Comparison of ENCODE assay signal across 32 cellular contexts in genomic region chr7:151960449-151960848, GRCh38. TPM values are rescaled to one million over a fixed set of nuclear protein-coding genes. Genes with fewer than 3 reads are reported as not detected.
"Had no signal": no experiment of that assay in that cellular context is flagged by ENCODE, and none has a peak within 500 bp of the region (broad histone marks: within the 10 kb centered on the region; RNA-seq: fewer than 3 reads in every experiment).

No MANE protein-coding gene starts in this region.

- FAIRE-seq: urothelium cell line had no signal

- H3K4me1 ChIP-seq: stomach, testis, thyroid gland, tibial artery, transverse colon, upper lobe of left lung, upper lobe of right lung, uterus, vagina had no signal

- ATAC-seq: stimulated activated effector memory CD8-positive, alpha-beta T cell treated with anti-CD3 and anti-CD28 coated beads, Interleukin-12 subunit alpha, Interleukin-12 subunit beta, amount 100 ng/mL, for 72 hours; stimulated activated memory B cell treated with anti-CD40 and anti-IgM and Interleukin-4, amounts not matched to agents 10 μg/mL and 1 μg/mL and 100 μg/mL, for 72 hours; stimulated activated naive CD8-positive, alpha-beta T cell treated with anti-CD3 and anti-CD28 coated beads, Interleukin-15, amount 100 ng/mL, for 72 hours; stimulated activated naive CD8-positive, alpha-beta T cell treated with anti-CD3 and anti-CD28 coated beads, Interleukin-15, Interleukin-2, amounts not matched to agents 100 U/mL and 50 U/mL, for 24 hours; upper lobe of right lung had no signal

- H3K27ac ChIP-seq: stomach, suprapubic skin, testis, thoracic aorta, thyroid gland, tibial artery, tibial nerve, transverse colon, upper lobe of left lung, upper lobe of right lung, uterus, vagina had no signal

- H3K27me3 ChIP-seq: stomach, suprapubic skin, testis, thyroid gland, tibial nerve, transverse colon, upper lobe of left lung, upper lobe of right lung, uterus, vagina had no signal

- H3K4me1 Mint-ChIP-seq: stimulated activated effector memory CD8-positive, alpha-beta T cell treated with anti-CD3 and anti-CD28 coated beads, Interleukin-12 subunit alpha, Interleukin-12 subunit beta, amount 100 ng/mL, for 72 hours; stimulated activated naive CD8-positive, alpha-beta T cell treated with anti-CD3 and anti-CD28 coated beads, Interleukin-15, amount 100 ng/mL, for 72 hours had no signal

- H3K27me3 Mint-ChIP-seq: stimulated activated naive CD8-positive, alpha-beta T cell treated with anti-CD3 and anti-CD28 coated beads, Interleukin-15, amount 100 ng/mL, for 72 hours; stimulated activated naive CD8-positive, alpha-beta T cell treated with anti-CD3 and anti-CD28 coated beads, Interleukin-15, Interleukin-2, amounts not matched to agents 100 ng/mL and 50 ng/mL, for 24 hours had no signal

- H3K36me3 ChIP-seq: stomach, suprapubic skin, thoracic aorta, thyroid gland, tibial artery, tibial nerve, transverse colon, upper lobe of left lung, upper lobe of right lung, uterus, vagina had no signal

- DNase-seq: stimulated activated CD4-positive, alpha-beta T cell treated with anti-CD3 and anti-CD28 coated beads, Interleukin-2, amount 100 ng/mL, for 48 hours; stimulated activated CD4-positive, alpha-beta T cell treated with anti-CD3 and anti-CD28 coated beads, Interleukin-4, amount 100 ng/mL, for 1 hour; stimulated activated CD4-positive, alpha-beta T cell treated with anti-CD3 and anti-CD28 coated beads, Interleukin-4, amount 100 ng/mL, for 24 hours; stimulated activated CD4-positive, alpha-beta T cell treated with anti-CD3 and anti-CD28 coated beads, Interleukin-4, amount 100 ng/mL, for 4 hours; stimulated activated CD8-positive, alpha-beta memory T cell treated with anti-CD3 and anti-CD28 coated beads, Interleukin-4, amount 100 ng/mL, for 48 hours; stimulated activated naive CD4-positive, alpha-beta T cell; stimulated activated naive CD4-positive, alpha-beta T cell treated with Interleukin-2 at 50 U/mL for 16 hours; stimulated activated naive CD8-positive, alpha-beta T cell treated with anti-CD3 and anti-CD28 coated beads, Interleukin-15, amount 100 ng/mL, for 72 hours; stimulated activated naive CD8-positive, alpha-beta T cell treated with anti-CD3 and anti-CD28 coated beads, Interleukin-15, Interleukin-2, amounts not matched to agents 100 U/mL and 50 U/mL, for 24 hours; stomach; substantia nigra; testis; thyroid gland; tibial artery; transverse colon; trophoblast cell; upper lobe of left lung; upper lobe of right lung; uterus had no signal

- H3K4me3 Mint-ChIP-seq: stimulated activated effector memory CD8-positive, alpha-beta T cell treated with anti-CD3 and anti-CD28 coated beads, Interleukin-12 subunit alpha, Interleukin-12 subunit beta, amount 100 ng/mL, for 72 hours; stimulated activated memory B cell treated with anti-CD40 and anti-IgM and Interleukin-4, amounts not matched to agents 10 μg/mL and 1 μg/mL and 100 μg/mL, for 72 hours; stimulated activated naive CD8-positive, alpha-beta T cell treated with anti-CD3 and anti-CD28 coated beads, Interleukin-15, amount 100 ng/mL, for 72 hours; stimulated activated naive CD8-positive, alpha-beta T cell treated with anti-CD3 and anti-CD28 coated beads, Interleukin-15, Interleukin-2, amounts not matched to agents 100 ng/mL and 50 ng/mL, for 24 hours; type B pancreatic cell had no signal

- H3K9me3 Mint-ChIP-seq: stimulated activated effector memory CD8-positive, alpha-beta T cell treated with anti-CD3 and anti-CD28 coated beads, Interleukin-12 subunit alpha, Interleukin-12 subunit beta, amount 100 ng/mL, for 72 hours; type B pancreatic cell had no signal

- H3K9me3 ChIP-seq: stomach, suprapubic skin, testis, thoracic aorta, thyroid gland, tibial nerve, transverse colon, upper lobe of left lung, upper lobe of right lung, uterus, vagina had no signal

- H3K36me3 Mint-ChIP-seq: stimulated activated effector memory CD8-positive, alpha-beta T cell treated with anti-CD3 and anti-CD28 coated beads, Interleukin-12 subunit alpha, Interleukin-12 subunit beta, amount 100 ng/mL, for 72 hours; type B pancreatic cell had no signal

- H3K4me3 ChIP-seq: stomach, suprapubic skin, testis, thoracic aorta, thyroid gland, tibial artery, tibial nerve, transverse colon, upper lobe of left lung, upper lobe of right lung, uterus, vagina had no signal

- H3K27ac Mint-ChIP-seq: stimulated activated effector memory CD8-positive, alpha-beta T cell treated with anti-CD3 and anti-CD28 coated beads, Interleukin-12 subunit alpha, Interleukin-12 subunit beta, amount 100 ng/mL, for 72 hours; stimulated activated memory B cell treated with anti-CD40 and anti-IgM and Interleukin-4, amounts not matched to agents 10 μg/mL and 1 μg/mL and 100 μg/mL, for 72 hours; stimulated activated naive CD8-positive, alpha-beta T cell treated with anti-CD3 and anti-CD28 coated beads, Interleukin-15, Interleukin-2, amounts not matched to agents 100 ng/mL and 50 ng/mL, for 24 hours; type B pancreatic cell had no signal

RNA-seq across cellular contexts. Expression of gene GALNTL5, which starts 4.2 kb away (rescaled TPM):
- total RNA-seq: stomach, subcutaneous adipose tissue, suprapubic skin, temporal lobe, thoracic aorta, tibial nerve, transverse colon, upper lobe of left lung, upper lobe of right lung, ureter, urinary bladder, uterus, vagina had no signal
- polyA plus RNA-seq: stomach, urinary bladder had no signal
